In genomic region chr1:78095618-78096416, GRCh38 we compare ENCODE assay signal across 17 cellular contexts. TPM values are rescaled to one million over a fixed set of nuclear protein-coding genes. Genes with fewer than 3 reads are reported as not detected.
DNase-seq lines count a peak whose midpoint lies in the region; FAIRE-seq and TF ChIP-seq lines count a peak whose summit lies in the region.
"Had no signal": no experiment of that assay in that cellular context is flagged by ENCODE, and none has a peak within 500 bp of the region (broad histone marks: within the 10 kb centered on the region; RNA-seq: fewer than 3 reads in every experiment).

No MANE protein-coding gene starts in this region.

- FAIRE-seq in RCC 7860 (lab: Jason Lieb, UNC) = no peak
- FAIRE-seq in endothelial cell of umbilical vein (lab: Jason Lieb, UNC) = peak; percentile 37
- FAIRE-seq: colon, GM18507 had no signal

- H2AFZ ChIP-seq in endothelial cell of umbilical vein (ENCODE audit: low read depth, low read length) = peak overlapping the region; percentile 6

- H3K27me3 ChIP-seq in endothelial cell of umbilical vein (ENCODE audit: control insufficient read depth in 2 of 2, insufficient read depth in 2 of 2, low read length in 2 of 2) = no peaks in the 10 kb centered on the region

- H3K4me2 ChIP-seq in endothelial cell of umbilical vein (ENCODE audit: insufficient read depth, low read length) = peak overlapping the region; percentile 74
- H3K4me2 ChIP-seq: KMS-11 had no signal

- CTCF ChIA-PET in endothelial cell of umbilical vein (lab: Charles Lee) = interaction anchor here (0.6 to 3.9 kb wide), 9 partner anchors 12 to 117 kb away, joined by 3 to 25 read pairs (median 4); partner anchors contain the start of genes FUBP1 and GIPC2

- H3K36me3 ChIP-seq in endothelial cell of umbilical vein (ENCODE audit: control insufficient read depth in 2 of 2, extremely low read depth in 1 of 2, insufficient read depth in 2 of 2, low read length in 2 of 2) = no peaks in the 10 kb centered on the region
- H3K36me3 ChIP-seq: lower lobe of right lung had no signal

- dilution Hi-C loops in endothelial cell of umbilical vein (cut with MboI; ENCODE audit: extremely low pct_ligation_motif_present, low sequenced_read_pairs) = no loop called here

- no peaks in the 10 kb centered on the region for H3K9me1 ChIP-seq in endothelial cell of umbilical vein (replicated peaks; ENCODE audit: control insufficient read depth, extremely low read depth, insufficient read depth, low read length)

- POLR2A ChIA-PET in endothelial cell of umbilical vein (lab: Charles Lee) = interaction anchor here (0.6 to 3.8 kb wide), 7 partner anchors 10 to 117 kb away, joined by 3 to 35 read pairs (median 6); partner anchors contain the start of genes DNAJB4 and FUBP1

- H3K4me1 ChIP-seq in endothelial cell of umbilical vein (ENCODE audit: control insufficient read depth, extremely low read depth, insufficient read depth, low read length) = peaks cover 47% of the 10 kb centered on the region
- H3K4me1 ChIP-seq: lower lobe of right lung had no signal

- H4K20me1 ChIP-seq in endothelial cell of umbilical vein (replicated peaks; ENCODE audit: control insufficient read depth, extremely low read depth, insufficient read depth, low read length) = no peaks in the 10 kb centered on the region

- no peaks in the 10 kb centered on the region for H3K79me2 ChIP-seq in endothelial cell of umbilical vein (ENCODE audit: control insufficient read depth, insufficient read depth, low read length)

- TF ChIP-seq POLR2A in endothelial cell of umbilical vein (IDR thresholded peaks at IDR 0.05; ENCODE audit: low read depth, low read length) = no peak

- H3K9ac ChIP-seq in endothelial cell of umbilical vein (replicated peaks; ENCODE audit: extremely low read depth, insufficient read depth, low read length) = peak overlapping the region; percentile 70
- H3K9ac ChIP-seq: KMS-11 had no signal

- peak; percentile 85 for DNase-seq in AG10803 (ENCODE audit: low read depth)
- DNase-seq in RCC 7860 (ENCODE audit: low spot score) = peak; percentile 69
- DNase-seq in endothelial cell of umbilical vein (ENCODE audit: low read depth, low spot score) = peak; percentile 86
- peak; percentile 85 to 86 for DNase-seq in lung microvascular endothelial cell (ENCODE audit: low read depth in 2 of 2)
- no peak for DNase-seq in DMS153 treated with DMSO at 0.1 percent for 48 hours (lab: John Stamatoyannopoulos, UW; ENCODE audit: unreplicated experiment)
- DNase-seq in T-helper 9 cell = no peak
- DNase-seq in NCI-H1694 (lab: John Stamatoyannopoulos, UW) = no peak
- no peak for DNase-seq in DMS 273 treated with DMSO at 0.1 percent for 48 hours (lab: John Stamatoyannopoulos, UW)
- DNase-seq: activated CD4-positive, alpha-beta T cell treated with anti-CD3 and anti-CD28 coated beads, Interleukin-2, amount 10 ng/mL, durations not matched to agents 24 days and 14 days; AML-193; lower lobe of right lung; NCI-H2171; stimulated activated CD4-positive, alpha-beta T cell treated with anti-CD3 and anti-CD28 coated beads, Interleukin-2, amount 100 ng/mL, for 24 hours; stimulated activated naive B cell treated with anti-CD40 and anti-IgM and Interleukin-4, amounts not matched to agents 10 μg/mL and 1 μg/mL and 100 μg/mL, for 72 hours had no signal

- no peaks in the 10 kb centered on the region for H3K9me3 ChIP-seq in endothelial cell of umbilical vein (replicated peaks; ENCODE audit: control insufficient read depth, insufficient read depth, low read length)
- H3K9me3 ChIP-seq: lower lobe of right lung had no signal

- BruUV-seq in endothelial cell of umbilical vein (replicated peaks; lab: Mats Ljungman, UMichigan) = TSS peak; percentile 63

- intact Hi-C loops in endothelial cell of umbilical vein (cut with micrococcal nuclease) = no loop called here

- TF ChIP-seq CTCF in AG10803 (conservative IDR thresholded peaks at IDR 0.05; ENCODE audit: low read length) (no peak), endothelial cell of umbilical vein (IDR thresholded peaks at IDR 0.05; ENCODE audit: extremely low read depth in 1 of 2, insufficient read depth in 1 of 2, low read depth in 1 of 2, low read length in 2 of 2) (no peak)

- peak overlapping the region; percentile 91 for H3K27ac ChIP-seq in endothelial cell of umbilical vein (ENCODE audit: insufficient read depth, low read depth, low read length)
- H3K27ac ChIP-seq: KMS-11, lower lobe of right lung had no signal

- no peak overlapping the region for H3K4me3 ChIP-seq in AG10803 (ENCODE audit: low read length)
- no peak overlapping the region for H3K4me3 ChIP-seq in endothelial cell of umbilical vein (replicated peaks in 1 of 3; ENCODE audit: insufficient read depth in 1 of 3, low read depth in 1 of 3, low read length in 3 of 3)
- H3K4me3 ChIP-seq: lower lobe of right lung had no signal

TF ChIP-seq in endothelial cell of umbilical vein, 7 proteins besides CTCF, POLR2A, EP300 and RAD21:
- TF ChIP-seq POLR2AphosphoS5 (IDR thresholded peaks at IDR 0.05; ENCODE audit: insufficient read depth, low read depth, low read length) (peak; percentile 44), MAX (IDR thresholded peaks at IDR 0.05; ENCODE audit: insufficient read depth, insufficient read length) (no peak), JUN (IDR thresholded peaks at IDR 0.05; ENCODE audit: borderline replicate concordance, insufficient read depth, insufficient read length, low read depth) (peak; percentile 54), MYC (IDR thresholded peaks at IDR 0.05; ENCODE audit: low read depth, low read length) (no peak), FOS (IDR thresholded peaks at IDR 0.05; ENCODE audit: borderline replicate concordance, insufficient read depth, low read length) (peak; percentile 87), EZH2 (IDR thresholded peaks at IDR 0.05; ENCODE audit: borderline replicate concordance, low read depth, low read length, severe bottlenecking) (no peak), GATA2 (IDR thresholded peaks at IDR 0.05; ENCODE audit: insufficient read depth, insufficient read length, low read depth, low read length) (peak; percentile 84)

RNA-seq across cellular contexts. Expression of gene GIPC2, which starts 50.1 kb away (rescaled TPM):
- 7.7 and 9.6 TPM in 2 replicates for total RNA-seq in endothelial cell of umbilical vein
- 2.1 and 2.8 TPM in 2 replicates for polyA plus RNA-seq in endothelial cell of umbilical vein
- polyA plus RNA-seq in endothelial cell of umbilical vein (2011; cell fraction: cytosol; rRNA removed) = 2.9 and 3.1 TPM in 2 replicates
- polyA plus RNA-seq in endothelial cell of umbilical vein (2011; cell fraction: nucleus; rRNA removed) = 2.8 and 3.6 TPM in 2 replicates
- polyA plus RNA-seq in endothelial cell of umbilical vein (2012) = 1.4 and 2.8 TPM in 2 replicates
- polyA minus RNA-seq in endothelial cell of umbilical vein = 4.6 and 5.6 TPM in 2 replicates
- not detected for polyA minus RNA-seq in endothelial cell of umbilical vein (2011; cell fraction: cytosol; rRNA and poly(A)+ RNA removed)
- 13.6 and 15.2 TPM in 2 replicates for polyA minus RNA-seq in endothelial cell of umbilical vein (2011; cell fraction: nucleus; rRNA and poly(A)+ RNA removed)
- total RNA-seq in lung microvascular endothelial cell = 25.3 and 32.3 TPM in 2 replicates
- total RNA-seq: activated CD4-positive, alpha-beta T cell treated with anti-CD3 and anti-CD28 coated beads, Interleukin-2, amount 10 ng/mL, durations not matched to agents 24 days and 14 days had no signal

Comparison
In these comparisons a context has a peak if more than half of its experiments do, and no peak if none do; other contexts are left out.
1. DNase-seq: peak in AG10803 (single experiment), RCC 7860 (single experiment), endothelial cell of umbilical vein (single experiment) and lung microvascular endothelial cell (2 of 2); none in DMS153 treated with DMSO at 0.1 percent for 48 hours (single experiment), T-helper 9 cell (single experiment), NCI-H1694 (single experiment) and DMS 273 treated with DMSO at 0.1 percent for 48 hours (single experiment).